16 cellular contexts compared by ENCODE assay signal in the genomic region with DNA sequence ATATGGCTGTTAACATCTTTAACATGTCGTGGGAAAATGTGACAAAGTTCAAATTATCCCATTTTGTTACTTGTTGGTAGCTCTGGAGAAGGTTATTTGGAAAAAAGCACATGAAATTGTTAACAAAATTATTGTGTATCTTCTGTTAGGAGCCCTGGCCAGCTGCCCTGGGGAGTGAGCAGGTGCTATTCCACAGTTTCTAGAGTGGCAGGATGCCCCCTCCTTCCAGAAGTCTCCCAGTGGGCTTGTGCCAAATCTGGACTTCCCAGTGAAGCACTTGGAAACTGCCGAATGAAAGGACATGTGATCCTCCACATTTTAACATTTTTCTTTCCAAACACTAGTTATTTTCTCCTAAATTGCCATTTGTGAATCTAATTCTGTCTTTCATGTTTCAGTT.
DNase-seq lines count a peak whose midpoint lies in the region; ATAC-seq and TF ChIP-seq lines count a peak whose summit lies in the region.
"Had no signal": no experiment of that assay in that cellular context is flagged by ENCODE, and none has a peak within 500 bp of the region (broad histone marks: within the 10 kb centered on the region; RNA-seq: fewer than 3 reads in every experiment).

No MANE protein-coding gene starts in this region.

- peaks cover 17% of the 10 kb centered on the region for H3K36me3 Mint-ChIP-seq in brain

- peak overlapping the region in 3 of 5 experiments; percentile 51 to 81 (median 68) for H3K27ac Mint-ChIP-seq in brain
- H3K27ac Mint-ChIP-seq: CD4-positive, CD25-positive, alpha-beta regulatory T cell; H9 had no signal

- no peaks in the 10 kb centered on the region for H3K27me3 ChIP-seq in esophagus muscularis mucosa
- H3K27me3 ChIP-seq: BLaER1 treated with 17β-estradiol and CSF1 and Interleukin-3, amounts not matched to agents 10 nM and 100 nM had no signal

- WGBS in esophagus muscularis mucosa = 59% methylated on average over 2 of the region's 2 CpGs

- no peak for TF ChIP-seq CTCF in brain (conservative IDR thresholded peaks at IDR 0.05)
- TF ChIP-seq CTCF in esophagus muscularis mucosa (IDR thresholded peaks at IDR 0.05) = no peak

- TF ChIP-seq POLR2A in esophagus muscularis mucosa (IDR thresholded peaks at IDR 0.05; ENCODE audit: low read depth) = no peak

- ATAC-seq in HG03354 (IDR thresholded peaks at IDR 0.05; ENCODE audit: poor library complexity, severe bottlenecking, unreplicated experiment) = no peak
- ATAC-seq: GM12878 had no signal

- no peak overlapping the region for H3K4me3 Mint-ChIP-seq in brain
- H3K4me3 Mint-ChIP-seq: CD4-positive, CD25-positive, alpha-beta regulatory T cell; H9 had no signal

- H3K4me1 ChIP-seq in esophagus muscularis mucosa = peaks cover 4 to 24% (median 23%) of the 10 kb centered on the region in 4 donors

- H3K27ac ChIP-seq in esophagus muscularis mucosa (replicated peaks in 1 of 4) = no peak overlapping the region
- H3K27ac ChIP-seq: BLaER1 treated with 17β-estradiol and CSF1 and Interleukin-3, amounts not matched to agents 10 nM and 100 nM had no signal

- TF ChIP-seq EP300 in esophagus muscularis mucosa (IDR thresholded peaks at IDR 0.05) = no peak

- H3K9me3 ChIP-seq in esophagus muscularis mucosa = no peaks in the 10 kb centered on the region

- H3K27me3 Mint-ChIP-seq in brain = no peaks in the 10 kb centered on the region

- peaks cover 54% of the 10 kb centered on the region for H3K4me1 Mint-ChIP-seq in brain

- no peaks in the 10 kb centered on the region for H3K36me3 ChIP-seq in esophagus muscularis mucosa
- H3K36me3 ChIP-seq: BLaER1 treated with 17β-estradiol and CSF1 and Interleukin-3, amounts not matched to agents 10 nM and 100 nM had no signal

- no peak overlapping the region for H3K4me3 ChIP-seq in esophagus muscularis mucosa
- H3K4me3 ChIP-seq: BLaER1 treated with 17β-estradiol and CSF1 and Interleukin-3, amounts not matched to agents 10 nM and 100 nM; GM12878 had no signal

- DNase-seq in COR-L47 (lab: John Stamatoyannopoulos, UW) (peak; percentile 11), NCI-H1105 treated with DMSO at 0.1 percent for 48 hours (lab: John Stamatoyannopoulos, UW) (peak; percentile 44), esophagus muscularis mucosa (ENCODE audit: extremely low spot score) (peak; percentile 17), NCI-H2196 (lab: John Stamatoyannopoulos, UW; ENCODE audit: unreplicated experiment) (no peak), NCI-H1417 treated with DMSO at 0.1 percent for 48 hours (lab: John Stamatoyannopoulos, UW) (no peak)
- DNase-seq in stimulated activated CD4-positive, alpha-beta T cell treated with anti-CD3 and anti-CD28 coated beads, Interleukin-4, amount 100 ng/mL, for 4 hours = no peak
- DNase-seq: ACHN; Calu3; CD4-positive, CD25-positive, alpha-beta regulatory T cell; DMS 273 treated with DMSO at 0.1 percent for 48 hours; GOT3; H9 had no signal

- H3K9me3 Mint-ChIP-seq in brain = peaks cover 0 to 4% (median 0%) of the 10 kb centered on the region in 5 experiments
- H3K9me3 Mint-ChIP-seq: H9 had no signal

- intact Hi-C loops in esophagus muscularis mucosa (cut with DNase I) = no loop called here

Comparison
In these comparisons a context has a peak if more than half of its experiments do, and no peak if none do; other contexts are left out.
1. DNase-seq: peak in COR-L47 (single experiment), NCI-H1105 treated with DMSO at 0.1 percent for 48 hours (single experiment) and esophagus muscularis mucosa (single experiment); none in stimulated activated CD4-positive, alpha-beta T cell treated with anti-CD3 and anti-CD28 coated beads, Interleukin-4, amount 100 ng/mL, for 4 hours (0 of 2), NCI-H2196 (single experiment) and NCI-H1417 treated with DMSO at 0.1 percent for 48 hours (single experiment).